ENCODE assay signal across 13 cellular contexts in the genomic region with DNA sequence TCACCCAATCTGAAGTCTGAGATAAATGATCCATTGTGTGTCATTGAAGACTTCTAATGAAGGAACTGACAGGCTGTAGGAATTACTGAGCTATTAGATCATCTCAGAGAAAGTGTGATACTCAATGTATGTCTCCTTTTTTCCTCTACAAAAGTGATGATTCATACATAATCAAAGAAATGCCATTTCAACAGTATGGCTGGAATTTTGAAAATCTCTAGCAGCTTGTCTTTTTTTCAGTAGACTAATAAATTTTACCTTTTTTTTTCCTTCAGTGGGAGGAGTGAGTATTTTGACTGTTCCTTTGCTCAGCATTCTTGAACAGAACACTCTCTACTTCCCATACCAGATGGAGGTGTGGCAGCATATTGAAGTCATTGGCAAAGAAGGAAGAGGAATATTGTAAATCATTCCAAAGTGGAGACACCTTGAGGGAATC.
DNase-seq lines count a peak whose midpoint lies in the region; ATAC-seq and TF ChIP-seq lines count a peak whose summit lies in the region.
"Had no signal": no experiment of that assay in that cellular context is flagged by ENCODE, and none has a peak within 500 bp of the region (broad histone marks: within the 10 kb centered on the region; RNA-seq: fewer than 3 reads in every experiment).

No MANE protein-coding gene starts in this region.

- H3K36me3 ChIP-seq in PC-3 (ENCODE audit: low read depth, low read length), result no peaks in the 10 kb centered on the region
- H3K36me3 ChIP-seq: left ventricle myocardium inferior, neutrophil had no signal

- H3K9ac ChIP-seq in PC-3 (ENCODE audit: low read length), result no peak overlapping the region

- BruUV-seq in PC-3 (replicated peaks; lab: Mats Ljungman, UMichigan), result no TSS peak

- no peaks in the 10 kb centered on the region for H3F3A ChIP-seq in PC-3 (ENCODE audit: low read length, unreplicated experiment)

- H3K9me3 ChIP-seq in PC-3 (ENCODE audit: low read length) (no peaks in the 10 kb centered on the region), T-helper 17 cell (ENCODE audit: control insufficient read depth, low read length, poor library complexity, severe bottlenecking) (no peaks in the 10 kb centered on the region)
- H3K9me3 ChIP-seq: left ventricle myocardium inferior, neutrophil had no signal

- no peaks in the 10 kb centered on the region for H3K27me3 ChIP-seq in PC-3 (ENCODE audit: low read length)
- H3K27me3 ChIP-seq: neutrophil had no signal

- H3K36me3 Mint-ChIP-seq in osteocyte (ENCODE audit: unreplicated experiment) (peaks cover 1% of the 10 kb centered on the region), T-helper 17 cell (ENCODE audit: low read depth) (no peaks in the 10 kb centered on the region)
- H3K36me3 Mint-ChIP-seq: CD4-positive, alpha-beta memory T cell had no signal

- H3K27ac ChIP-seq in PC-3 (ENCODE audit: low read length), result no peak overlapping the region
- H3K27ac ChIP-seq: left ventricle myocardium inferior, neutrophil had no signal

- H3K27ac Mint-ChIP-seq in osteocyte (ENCODE audit: unreplicated experiment), result peak overlapping the region; percentile 43
- H3K27ac Mint-ChIP-seq in T-helper 17 cell, result no peak overlapping the region
- H3K27ac Mint-ChIP-seq: CD4-positive, alpha-beta memory T cell had no signal

- TF ChIP-seq CTCF in PC-3 (conservative IDR thresholded peaks at IDR 0.05; ENCODE audit: low read depth, low read length) (no peak), fibroblast of mammary gland (conservative IDR thresholded peaks at IDR 0.05; ENCODE audit: control insufficient read depth, insufficient read depth, low read depth, low read length) (no peak), osteocyte (IDR thresholded peaks at IDR 0.05) (no peak)

- H3K4me1 ChIP-seq in PC-3 (ENCODE audit: insufficient read depth, low read length), result peaks cover 12% of the 10 kb centered on the region
- H3K4me1 ChIP-seq: left ventricle myocardium inferior had no signal

- POLR2A ChIA-PET in PC-3 (lab: Charles Lee; ENCODE audit: unreplicated experiment), result no interaction called here

- peaks cover 7% of the 10 kb centered on the region for H3K9me3 Mint-ChIP-seq in osteocyte (ENCODE audit: unreplicated experiment)

- peak; percentile 53 for DNase-seq in COLO829 (ENCODE audit: low spot score)
- DNase-seq in PC-3, result peak; percentile 53
- peak; percentile 53 for DNase-seq in fibroblast of mammary gland (ENCODE audit: low read depth)
- no peak for DNase-seq in osteocyte (ENCODE audit: extremely low spot score, unreplicated experiment)
- DNase-seq in activated naive CD4-positive, alpha-beta T cell (lab: John Stamatoyannopoulos, UW), result no peak
- no peak for DNase-seq in T-helper 17 cell
- DNase-seq: activated CD4-positive, alpha-beta T cell treated with anti-CD3 and anti-CD28 coated beads for 48 hours; CD4-positive, alpha-beta memory T cell; left ventricle myocardium inferior; NCI-H1694 had no signal

- H3K27me3 Mint-ChIP-seq in osteocyte (ENCODE audit: unreplicated experiment) (no peaks in the 10 kb centered on the region), T-helper 17 cell (no peaks in the 10 kb centered on the region)
- H3K27me3 Mint-ChIP-seq: CD4-positive, alpha-beta memory T cell had no signal

- CTCF ChIA-PET in PC-3 (lab: Charles Lee), result interaction anchor here (0.6 kb wide), 1 partner anchor 107 kb away, joined by 3 read pairs; no protein-coding TSS in a partner anchor

- H3K4me1 Mint-ChIP-seq in osteocyte (ENCODE audit: unreplicated experiment), result peaks cover 18% of the 10 kb centered on the region
- no peaks in the 10 kb centered on the region for H3K4me1 Mint-ChIP-seq in T-helper 17 cell
- H3K4me1 Mint-ChIP-seq: CD4-positive, alpha-beta memory T cell had no signal

- no peaks in the 10 kb centered on the region for H4K20me1 ChIP-seq in PC-3 (ENCODE audit: low read length)

- ATAC-seq in PC-3, result peak; percentile 69
- ATAC-seq in GM19395 (IDR thresholded peaks at IDR 0.05; ENCODE audit: unreplicated experiment), result no peak
- no peak for ATAC-seq in GM21528 (IDR thresholded peaks at IDR 0.05; ENCODE audit: low FRiP score, unreplicated experiment)
- ATAC-seq in T-helper 17 cell, result no peak

- H2AFZ ChIP-seq in PC-3 (ENCODE audit: low read length), result no peak overlapping the region

- intact Hi-C loops in PC-3 (cut with micrococcal nuclease), result no loop called here

- H3K4me3 Mint-ChIP-seq in osteocyte (ENCODE audit: unreplicated experiment) (no peak overlapping the region), T-helper 17 cell (no peak overlapping the region)
- H3K4me3 Mint-ChIP-seq: CD4-positive, alpha-beta memory T cell had no signal

- no peak overlapping the region for H3K4me3 ChIP-seq in PC-3 (ENCODE audit: low read length)
- no peak overlapping the region for H3K4me3 ChIP-seq in fibroblast of mammary gland (ENCODE audit: control insufficient read depth, low read depth, low read length)
- H3K4me3 ChIP-seq: left ventricle myocardium inferior had no signal

- H3K79me2 ChIP-seq in PC-3 (ENCODE audit: low read length), result no peaks in the 10 kb centered on the region

- H3K9me2 ChIP-seq in PC-3 (replicated peaks; ENCODE audit: low read length), result no peaks in the 10 kb centered on the region

- peak overlapping the region; percentile 54 for H3K4me2 ChIP-seq in PC-3 (ENCODE audit: low read length)

Comparison
In these comparisons a context has a peak if more than half of its experiments do, and no peak if none do; other contexts are left out.
1. DNase-seq: peak in COLO829 (single experiment), PC-3 (single experiment) and fibroblast of mammary gland (single experiment); none in osteocyte (single experiment), activated naive CD4-positive, alpha-beta T cell (0 of 4) and T-helper 17 cell (0 of 3).